In the genomic region with DNA sequence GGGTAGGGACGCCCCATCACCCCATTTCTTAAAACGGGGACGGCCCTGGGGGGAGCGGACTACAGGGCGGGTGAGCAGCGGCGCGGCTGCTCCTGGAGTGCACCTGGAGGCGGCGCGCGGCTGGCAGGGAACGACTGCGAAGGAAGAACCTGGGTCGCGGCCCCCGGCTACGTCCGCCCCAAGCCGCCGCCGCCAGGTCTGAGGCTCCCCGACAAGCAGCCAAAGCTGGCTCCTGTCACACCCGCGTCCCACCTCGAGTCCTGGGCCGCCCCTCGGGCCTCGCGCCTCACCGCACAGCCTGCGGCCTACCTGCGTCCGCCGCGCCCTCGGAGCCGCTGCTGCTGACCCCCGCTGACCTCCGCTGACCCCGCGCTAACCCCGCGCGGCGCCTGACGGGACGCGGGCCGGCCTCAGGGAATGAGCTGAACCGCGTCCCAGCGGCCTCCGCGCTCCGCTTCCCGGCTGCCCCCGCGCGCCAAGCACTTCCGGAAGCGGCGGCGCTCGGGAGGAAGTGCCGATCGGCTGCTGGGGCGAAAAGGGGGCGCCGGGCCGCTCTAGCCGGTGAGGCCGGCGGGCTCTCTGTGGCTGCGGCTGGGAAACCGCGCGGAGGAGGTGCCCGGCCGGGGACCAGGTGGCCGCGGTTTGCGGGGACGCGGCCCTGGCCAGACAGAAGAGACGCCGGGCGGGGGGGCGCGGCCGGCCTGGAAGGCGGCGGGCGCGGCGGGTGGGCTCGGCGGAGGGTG, we compare ENCODE assay signal across 2 cellular contexts.
TF ChIP-seq lines count a peak whose summit lies in the region.

A gene with protein sequence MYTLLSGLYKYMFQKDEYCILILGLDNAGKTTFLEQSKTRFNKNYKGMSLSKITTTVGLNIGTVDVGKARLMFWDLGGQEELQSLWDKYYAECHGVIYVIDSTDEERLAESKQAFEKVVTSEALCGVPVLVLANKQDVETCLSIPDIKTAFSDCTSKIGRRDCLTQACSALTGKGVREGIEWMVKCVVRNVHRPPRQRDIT (minus strand): TSS at position 419 of the 743 bp plus-strand sequence. CDS start 885 bp downstream, outside the sequence.
A gene with protein sequence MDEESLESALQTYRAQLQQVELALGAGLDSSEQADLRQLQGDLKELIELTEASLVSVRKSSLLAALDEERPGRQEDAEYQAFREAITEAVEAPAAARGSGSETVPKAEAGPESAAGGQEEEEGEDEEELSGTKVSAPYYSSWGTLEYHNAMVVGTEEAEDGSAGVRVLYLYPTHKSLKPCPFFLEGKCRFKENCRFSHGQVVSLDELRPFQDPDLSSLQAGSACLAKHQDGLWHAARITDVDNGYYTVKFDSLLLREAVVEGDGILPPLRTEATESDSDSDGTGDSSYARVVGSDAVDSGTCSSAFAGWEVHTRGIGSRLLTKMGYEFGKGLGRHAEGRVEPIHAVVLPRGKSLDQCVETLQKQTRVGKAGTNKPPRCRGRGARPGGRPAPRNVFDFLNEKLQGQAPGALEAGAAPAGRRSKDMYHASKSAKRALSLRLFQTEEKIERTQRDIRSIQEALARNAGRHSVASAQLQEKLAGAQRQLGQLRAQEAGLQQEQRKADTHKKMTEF (plus strand): TSS at position 482 of the 743 bp plus-strand sequence. CDS start 542 bp downstream, outside the sequence.

TF ChIP-seq in HCT116, 20 proteins besides CTCF, POLR2A, EP300 and RAD21:
- TF ChIP-seq, protein P1, sequence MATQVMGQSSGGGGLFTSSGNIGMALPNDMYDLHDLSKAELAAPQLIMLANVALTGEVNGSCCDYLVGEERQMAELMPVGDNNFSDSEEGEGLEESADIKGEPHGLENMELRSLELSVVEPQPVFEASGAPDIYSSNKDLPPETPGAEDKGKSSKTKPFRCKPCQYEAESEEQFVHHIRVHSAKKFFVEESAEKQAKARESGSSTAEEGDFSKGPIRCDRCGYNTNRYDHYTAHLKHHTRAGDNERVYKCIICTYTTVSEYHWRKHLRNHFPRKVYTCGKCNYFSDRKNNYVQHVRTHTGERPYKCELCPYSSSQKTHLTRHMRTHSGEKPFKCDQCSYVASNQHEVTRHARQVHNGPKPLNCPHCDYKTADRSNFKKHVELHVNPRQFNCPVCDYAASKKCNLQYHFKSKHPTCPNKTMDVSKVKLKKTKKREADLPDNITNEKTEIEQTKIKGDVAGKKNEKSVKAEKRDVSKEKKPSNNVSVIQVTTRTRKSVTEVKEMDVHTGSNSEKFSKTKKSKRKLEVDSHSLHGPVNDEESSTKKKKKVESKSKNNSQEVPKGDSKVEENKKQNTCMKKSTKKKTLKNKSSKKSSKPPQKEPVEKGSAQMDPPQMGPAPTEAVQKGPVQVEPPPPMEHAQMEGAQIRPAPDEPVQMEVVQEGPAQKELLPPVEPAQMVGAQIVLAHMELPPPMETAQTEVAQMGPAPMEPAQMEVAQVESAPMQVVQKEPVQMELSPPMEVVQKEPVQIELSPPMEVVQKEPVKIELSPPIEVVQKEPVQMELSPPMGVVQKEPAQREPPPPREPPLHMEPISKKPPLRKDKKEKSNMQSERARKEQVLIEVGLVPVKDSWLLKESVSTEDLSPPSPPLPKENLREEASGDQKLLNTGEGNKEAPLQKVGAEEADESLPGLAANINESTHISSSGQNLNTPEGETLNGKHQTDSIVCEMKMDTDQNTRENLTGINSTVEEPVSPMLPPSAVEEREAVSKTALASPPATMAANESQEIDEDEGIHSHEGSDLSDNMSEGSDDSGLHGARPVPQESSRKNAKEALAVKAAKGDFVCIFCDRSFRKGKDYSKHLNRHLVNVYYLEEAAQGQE (IDR thresholded peaks at IDR 0.05; ENCODE audit: low read depth) = no peak
- no peak for TF ChIP-seq SRF (IDR thresholded peaks at IDR 0.05; ENCODE audit: low read depth)
- no peak for TF ChIP-seq EGR1 (IDR thresholded peaks at IDR 0.05; ENCODE audit: low read depth)
- peak; percentile 64 for TF ChIP-seq POLR2AphosphoS5 (IDR thresholded peaks at IDR 0.05; ENCODE audit: low read depth, low read length)
- no peak for TF ChIP-seq SP1 (IDR thresholded peaks at IDR 0.05; ENCODE audit: low read depth)
- TF ChIP-seq ELF1 (IDR thresholded peaks at IDR 0.05; ENCODE audit: borderline replicate concordance, low read depth) = no peak
- peak; percentile 64 for TF ChIP-seq YY1 (IDR thresholded peaks at IDR 0.05; ENCODE audit: extremely low read depth, insufficient replicate concordance, low read depth, low read length)
- TF ChIP-seq, protein P2, sequence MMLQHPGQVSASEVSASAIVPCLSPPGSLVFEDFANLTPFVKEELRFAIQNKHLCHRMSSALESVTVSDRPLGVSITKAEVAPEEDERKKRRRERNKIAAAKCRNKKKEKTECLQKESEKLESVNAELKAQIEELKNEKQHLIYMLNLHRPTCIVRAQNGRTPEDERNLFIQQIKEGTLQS (IDR thresholded peaks at IDR 0.05) = no peak
- TF ChIP-seq TCF7L2 (IDR thresholded peaks at IDR 0.05; ENCODE audit: borderline replicate concordance, extremely low read depth, insufficient read depth, insufficient read length) = peak; percentile 57
- peak; percentile 100 for TF ChIP-seq ZFX (IDR thresholded peaks at IDR 0.05)
- TF ChIP-seq EZH2 (IDR thresholded peaks at IDR 0.05) = no peak
- TF ChIP-seq ZNF274 (IDR thresholded peaks at IDR 0.05; ENCODE audit: low read depth, low read length) = no peak
- TF ChIP-seq FOSL1 (IDR thresholded peaks at IDR 0.05; ENCODE audit: low read depth) = no peak
- no peak for TF ChIP-seq JUND (IDR thresholded peaks at IDR 0.05)
- no peak for TF ChIP-seq CEBPB (IDR thresholded peaks at IDR 0.05; ENCODE audit: low read depth)
- no peak for TF ChIP-seq CBX3 (IDR thresholded peaks at IDR 0.05; ENCODE audit: low read depth)
- TF ChIP-seq EZH2phosphoT487 (IDR thresholded peaks at IDR 0.05; ENCODE audit: borderline replicate concordance) = no peak
- TF ChIP-seq, protein P3, sequence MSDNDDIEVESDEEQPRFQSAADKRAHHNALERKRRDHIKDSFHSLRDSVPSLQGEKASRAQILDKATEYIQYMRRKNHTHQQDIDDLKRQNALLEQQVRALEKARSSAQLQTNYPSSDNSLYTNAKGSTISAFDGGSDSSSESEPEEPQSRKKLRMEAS (IDR thresholded peaks at IDR 0.05) = no peak
- TF ChIP-seq, protein P4, sequence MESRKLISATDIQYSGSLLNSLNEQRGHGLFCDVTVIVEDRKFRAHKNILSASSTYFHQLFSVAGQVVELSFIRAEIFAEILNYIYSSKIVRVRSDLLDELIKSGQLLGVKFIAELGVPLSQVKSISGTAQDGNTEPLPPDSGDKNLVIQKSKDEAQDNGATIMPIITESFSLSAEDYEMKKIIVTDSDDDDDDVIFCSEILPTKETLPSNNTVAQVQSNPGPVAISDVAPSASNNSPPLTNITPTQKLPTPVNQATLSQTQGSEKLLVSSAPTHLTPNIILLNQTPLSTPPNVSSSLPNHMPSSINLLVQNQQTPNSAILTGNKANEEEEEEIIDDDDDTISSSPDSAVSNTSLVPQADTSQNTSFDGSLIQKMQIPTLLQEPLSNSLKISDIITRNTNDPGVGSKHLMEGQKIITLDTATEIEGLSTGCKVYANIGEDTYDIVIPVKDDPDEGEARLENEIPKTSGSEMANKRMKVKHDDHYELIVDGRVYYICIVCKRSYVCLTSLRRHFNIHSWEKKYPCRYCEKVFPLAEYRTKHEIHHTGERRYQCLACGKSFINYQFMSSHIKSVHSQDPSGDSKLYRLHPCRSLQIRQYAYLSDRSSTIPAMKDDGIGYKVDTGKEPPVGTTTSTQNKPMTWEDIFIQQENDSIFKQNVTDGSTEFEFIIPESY (IDR thresholded peaks at IDR 0.05; ENCODE audit: extremely low read depth, insufficient replicate concordance, low read length) = no peak
- no peak for TF ChIP-seq SIN3A (IDR thresholded peaks at IDR 0.05; ENCODE audit: low read depth)

TF ChIP-seq in SK-N-SH, 30 proteins besides CTCF, POLR2A, EP300 and RAD21:
- TF ChIP-seq NFIC (IDR thresholded peaks at IDR 0.05; ENCODE audit: borderline replicate concordance) (no peak), ELF1 (IDR thresholded peaks at IDR 0.05) (peak; percentile 85), MXI1 (IDR thresholded peaks at IDR 0.05; ENCODE audit: low read depth, low read length) (peak; percentile 56), FOXM1 (IDR thresholded peaks at IDR 0.05; ENCODE audit: low read depth) (0 out of 2 replicates have a peak, but pooled peaks have one; percentile 23), YY1 (IDR thresholded peaks at IDR 0.05; ENCODE audit: low read depth) (0 out of 2 replicates have a peak, but pooled peaks have one; percentile 44), TAF1 (IDR thresholded peaks at IDR 0.05; ENCODE audit: borderline replicate concordance, low read depth, low read length) (peak; percentile 36; the same call in 1 of the 2 replicates), CHD2 (IDR thresholded peaks at IDR 0.05; ENCODE audit: low read length, partially characterized antibody) (peak; percentile 87), POLR2AphosphoS5 (IDR thresholded peaks at IDR 0.05; ENCODE audit: low read depth, low read length) (peak; percentile 65), SIN3A (IDR thresholded peaks at IDR 0.05; ENCODE audit: borderline replicate concordance, low read depth, low read length) (peak; percentile 47; the same call in 1 of the 2 replicates), RXRA (IDR thresholded peaks at IDR 0.05; ENCODE audit: borderline replicate concordance, low read depth) (peak; percentile 94; the same call in 1 of the 2 replicates), GABPA (IDR thresholded peaks at IDR 0.05; ENCODE audit: low read depth) (peak; percentile 88), NRF1 (IDR thresholded peaks at IDR 0.05; ENCODE audit: low read depth, low read length) (no peak)
- TF ChIP-seq, protein P5, sequence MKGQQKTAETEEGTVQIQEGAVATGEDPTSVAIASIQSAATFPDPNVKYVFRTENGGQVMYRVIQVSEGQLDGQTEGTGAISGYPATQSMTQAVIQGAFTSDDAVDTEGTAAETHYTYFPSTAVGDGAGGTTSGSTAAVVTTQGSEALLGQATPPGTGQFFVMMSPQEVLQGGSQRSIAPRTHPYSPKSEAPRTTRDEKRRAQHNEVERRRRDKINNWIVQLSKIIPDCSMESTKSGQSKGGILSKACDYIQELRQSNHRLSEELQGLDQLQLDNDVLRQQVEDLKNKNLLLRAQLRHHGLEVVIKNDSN (IDR thresholded peaks at IDR 0.05; ENCODE audit: borderline replicate concordance, low read depth) = no peak
- TF ChIP-seq, protein P6, sequence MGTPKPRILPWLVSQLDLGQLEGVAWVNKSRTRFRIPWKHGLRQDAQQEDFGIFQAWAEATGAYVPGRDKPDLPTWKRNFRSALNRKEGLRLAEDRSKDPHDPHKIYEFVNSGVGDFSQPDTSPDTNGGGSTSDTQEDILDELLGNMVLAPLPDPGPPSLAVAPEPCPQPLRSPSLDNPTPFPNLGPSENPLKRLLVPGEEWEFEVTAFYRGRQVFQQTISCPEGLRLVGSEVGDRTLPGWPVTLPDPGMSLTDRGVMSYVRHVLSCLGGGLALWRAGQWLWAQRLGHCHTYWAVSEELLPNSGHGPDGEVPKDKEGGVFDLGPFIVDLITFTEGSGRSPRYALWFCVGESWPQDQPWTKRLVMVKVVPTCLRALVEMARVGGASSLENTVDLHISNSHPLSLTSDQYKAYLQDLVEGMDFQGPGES (IDR thresholded peaks at IDR 0.05; ENCODE audit: low read depth, low read length) = no peak
- TF ChIP-seq, protein P3 (IDR thresholded peaks at IDR 0.05; ENCODE audit: low read depth) = peak; percentile 76
- TF ChIP-seq, protein P7, sequence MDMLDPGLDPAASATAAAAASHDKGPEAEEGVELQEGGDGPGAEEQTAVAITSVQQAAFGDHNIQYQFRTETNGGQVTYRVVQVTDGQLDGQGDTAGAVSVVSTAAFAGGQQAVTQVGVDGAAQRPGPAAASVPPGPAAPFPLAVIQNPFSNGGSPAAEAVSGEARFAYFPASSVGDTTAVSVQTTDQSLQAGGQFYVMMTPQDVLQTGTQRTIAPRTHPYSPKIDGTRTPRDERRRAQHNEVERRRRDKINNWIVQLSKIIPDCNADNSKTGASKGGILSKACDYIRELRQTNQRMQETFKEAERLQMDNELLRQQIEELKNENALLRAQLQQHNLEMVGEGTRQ (IDR thresholded peaks at IDR 0.05; ENCODE audit: borderline replicate concordance, low read depth, low read length) = no peak
